29 cellular contexts compared by ENCODE assay signal in genomic region chr11:96447711-96448110, GRCh38.
"Had no signal": no experiment of that assay in that cellular context is flagged by ENCODE, and none has a peak within 500 bp of the region (broad histone marks: within the 10 kb centered on the region; RNA-seq: fewer than 3 reads in every experiment).

No MANE protein-coding gene starts in this region.

- H3K9me3 ChIP-seq: ascending aorta, breast epithelium, esophagus muscularis mucosa, gastrocnemius medialis had no signal

- H3K4me3 ChIP-seq: ascending aorta, breast epithelium, esophagus muscularis mucosa, gastrocnemius medialis had no signal

- H3K27ac ChIP-seq: ascending aorta, breast epithelium, esophagus muscularis mucosa, foreskin keratinocyte, gastrocnemius medialis had no signal

- H3K36me3 ChIP-seq: ascending aorta, breast epithelium, esophagus muscularis mucosa, gastrocnemius medialis had no signal

- H3K36me3 Mint-ChIP-seq: activated CD4-positive, alpha-beta memory T cell treated with anti-CD3 and anti-CD28 coated beads for 36 hours; activated CD8-positive, alpha-beta memory T cell treated with anti-CD3 and anti-CD28 coated beads, Interleukin-2, amount 10 ng/mL, durations not matched to agents 7 days and 5 days; activated naive CD4-positive, alpha-beta T cell treated with anti-CD3 and anti-CD28 coated beads, Interleukin-2, amount 50 U/mL, for 24 hours; activated naive CD8-positive, alpha-beta T cell treated with anti-CD3 and anti-CD28 coated beads for 36 hours; brain had no signal

- ATAC-seq: activated CD4-positive, alpha-beta T cell treated with anti-CD3 and anti-CD28 coated beads for 36 hours; activated CD8-positive, alpha-beta memory T cell treated with anti-CD3 and anti-CD28 coated beads, Interleukin-2, amount 10 ng/mL, durations not matched to agents 7 days and 5 days; activated CD8-positive, alpha-beta T cell treated with anti-CD3 and anti-CD28 coated beads, Interleukin-2, amount 10 ng/mL, durations not matched to agents 7 days and 5 days; activated naive CD8-positive, alpha-beta T cell treated with anti-CD3 and anti-CD28 coated beads, Interleukin-2, amount 50 U/mL, for 24 hours; effector memory CD8-positive, alpha-beta T cell; foreskin keratinocyte; gastrocnemius medialis had no signal

- DNase-seq: activated CD4-positive, alpha-beta memory T cell treated with anti-CD3 and anti-CD28 coated beads for 36 hours; activated CD4-positive, alpha-beta T cell treated with anti-CD3 and anti-CD28 coated beads for 36 hours; activated CD4-positive, alpha-beta T cell treated with anti-CD3 and anti-CD28 coated beads, Interleukin-2, amount 10 ng/mL, durations not matched to agents 24 days and 14 days; activated CD4-positive, CD25-positive, alpha-beta regulatory T cell; activated CD4-positive, CD25-positive, alpha-beta regulatory T cell treated with anti-CD3 and anti-CD28 coated beads, Interleukin-2, amount 50 U/mL, for 72 hours; activated CD8-positive, alpha-beta memory T cell treated with anti-CD3 and anti-CD28 coated beads, Interleukin-2, amount 10 ng/mL, durations not matched to agents 7 days and 5 days; activated CD8-positive, alpha-beta memory T cell treated with anti-CD3 and anti-CD28 coated beads, Interleukin-2, amount 50 U/mL, for 4 hours; activated CD8-positive, alpha-beta T cell treated with anti-CD3 and anti-CD28 coated beads, Interleukin-2, amount 10 ng/mL, durations not matched to agents 7 days and 5 days; activated effector memory CD4-positive, alpha-beta T cell treated with anti-CD3 and anti-CD28 coated beads, Interleukin-2, amount 50 U/mL, for 16 hours; activated naive CD4-positive, alpha-beta T cell treated with anti-CD3 and anti-CD28 coated beads for 36 hours; activated naive CD8-positive, alpha-beta T cell treated with anti-CD3 and anti-CD28 coated beads for 36 hours; activated naive CD8-positive, alpha-beta T cell treated with anti-CD3 and anti-CD28 coated beads, Interleukin-2, amount 50 U/mL, for 24 hours; activated T-cell treated with anti-CD3 and anti-CD28 coated beads, Interleukin-2, amount 50 U/mL, for 1 hour; activated T-cell treated with anti-CD3 and anti-CD28 coated beads, Interleukin-2, amount 50 U/mL, for 48 hours; cortex of kidney; dermis blood vessel endothelial cell; effector CD4-positive, alpha-beta T cell; effector memory CD8-positive, alpha-beta T cell; erythroblast; foreskin keratinocyte; gastrocnemius medialis; T-helper 2 cell had no signal

- H3K9me3 Mint-ChIP-seq: activated CD4-positive, alpha-beta memory T cell treated with anti-CD3 and anti-CD28 coated beads for 36 hours; activated CD4-positive, alpha-beta T cell treated with anti-CD3 and anti-CD28 coated beads, Interleukin-2, amount 10 ng/mL, durations not matched to agents 24 days and 14 days; activated naive CD4-positive, alpha-beta T cell treated with anti-CD3 and anti-CD28 coated beads for 36 hours; activated naive CD4-positive, alpha-beta T cell treated with anti-CD3 and anti-CD28 coated beads, Interleukin-2, amount 50 U/mL, for 24 hours; activated naive CD8-positive, alpha-beta T cell treated with anti-CD3 and anti-CD28 coated beads for 36 hours; activated naive CD8-positive, alpha-beta T cell treated with anti-CD3 and anti-CD28 coated beads, Interleukin-2, amount 50 U/mL, for 24 hours; activated T-helper 1 cell treated with anti-CD3 and anti-CD28 coated beads, Interleukin-12 subunit alpha, Interleukin-12 subunit beta, Interleukin-2, Interleukin-4 antibody, amounts not matched to agents 30 ng/mL and 10 ng/mL and 1 ng/mL, durations not matched to agents 14 hours and 24 hours and 36 hours; activated T-helper 2 cell treated with anti-CD3 and anti-CD28 coated beads, Interferon-gamma antibody, Interleukin-2, Interleukin-4, amounts not matched to agents 10 μg/mL and 5 μg/mL and 100 μg/mL, durations not matched to agents 14 hours and 24 hours and 36 hours; brain; effector memory CD8-positive, alpha-beta T cell had no signal

- H3K4me1 Mint-ChIP-seq: activated CD4-positive, alpha-beta T cell treated with anti-CD3 and anti-CD28 coated beads for 36 hours; activated CD4-positive, alpha-beta T cell treated with anti-CD3 and anti-CD28 coated beads, Interleukin-2, amount 10 ng/mL, durations not matched to agents 24 days and 14 days; activated CD8-positive, alpha-beta memory T cell treated with anti-CD3 and anti-CD28 coated beads, Interleukin-2, amount 10 ng/mL, durations not matched to agents 7 days and 5 days; activated naive CD4-positive, alpha-beta T cell treated with anti-CD3 and anti-CD28 coated beads, Interleukin-2, amount 50 U/mL, for 24 hours; activated naive CD8-positive, alpha-beta T cell treated with anti-CD3 and anti-CD28 coated beads for 36 hours; activated naive CD8-positive, alpha-beta T cell treated with anti-CD3 and anti-CD28 coated beads, Interleukin-2, amount 50 U/mL, for 24 hours had no signal

- H3K27ac Mint-ChIP-seq: activated CD4-positive, alpha-beta memory T cell treated with anti-CD3 and anti-CD28 coated beads for 36 hours; activated CD4-positive, alpha-beta T cell treated with anti-CD3 and anti-CD28 coated beads for 36 hours; activated CD4-positive, alpha-beta T cell treated with anti-CD3 and anti-CD28 coated beads, Interleukin-2, amount 10 ng/mL, durations not matched to agents 24 days and 14 days; activated CD8-positive, alpha-beta memory T cell treated with anti-CD3 and anti-CD28 coated beads, Interleukin-2, amount 10 ng/mL, durations not matched to agents 7 days and 5 days; activated CD8-positive, alpha-beta T cell treated with anti-CD3 and anti-CD28 coated beads, Interleukin-2, amount 10 ng/mL, durations not matched to agents 7 days and 5 days; activated naive CD4-positive, alpha-beta T cell treated with anti-CD3 and anti-CD28 coated beads for 36 hours; activated naive CD4-positive, alpha-beta T cell treated with anti-CD3 and anti-CD28 coated beads, Interleukin-2, amount 50 U/mL, for 24 hours; activated naive CD8-positive, alpha-beta T cell treated with anti-CD3 and anti-CD28 coated beads for 36 hours; activated naive CD8-positive, alpha-beta T cell treated with anti-CD3 and anti-CD28 coated beads, Interleukin-2, amount 50 U/mL, for 24 hours; activated T-helper 1 cell treated with anti-CD3 and anti-CD28 coated beads, Interleukin-12 subunit alpha, Interleukin-12 subunit beta, Interleukin-2, Interleukin-4 antibody, amounts not matched to agents 30 ng/mL and 10 ng/mL and 1 ng/mL, durations not matched to agents 14 hours and 24 hours and 36 hours; activated T-helper 2 cell treated with anti-CD3 and anti-CD28 coated beads, Interferon-gamma antibody, Interleukin-2, Interleukin-4, amounts not matched to agents 10 μg/mL and 5 μg/mL and 100 μg/mL, durations not matched to agents 14 hours and 24 hours and 36 hours; effector memory CD8-positive, alpha-beta T cell had no signal

- H3K4me1 ChIP-seq: ascending aorta, breast epithelium, gastrocnemius medialis had no signal

- H3K4me3 Mint-ChIP-seq: activated CD4-positive, alpha-beta memory T cell treated with anti-CD3 and anti-CD28 coated beads for 36 hours; activated CD4-positive, alpha-beta T cell treated with anti-CD3 and anti-CD28 coated beads for 36 hours; activated CD4-positive, alpha-beta T cell treated with anti-CD3 and anti-CD28 coated beads, Interleukin-2, amount 10 ng/mL, durations not matched to agents 24 days and 14 days; activated CD8-positive, alpha-beta memory T cell treated with anti-CD3 and anti-CD28 coated beads, Interleukin-2, amount 10 ng/mL, durations not matched to agents 7 days and 5 days; activated CD8-positive, alpha-beta T cell treated with anti-CD3 and anti-CD28 coated beads, Interleukin-2, amount 10 ng/mL, durations not matched to agents 7 days and 5 days; activated naive CD4-positive, alpha-beta T cell treated with anti-CD3 and anti-CD28 coated beads for 36 hours; activated naive CD4-positive, alpha-beta T cell treated with anti-CD3 and anti-CD28 coated beads, Interleukin-2, amount 50 U/mL, for 24 hours; activated naive CD8-positive, alpha-beta T cell treated with anti-CD3 and anti-CD28 coated beads for 36 hours; activated naive CD8-positive, alpha-beta T cell treated with anti-CD3 and anti-CD28 coated beads, Interleukin-2, amount 50 U/mL, for 24 hours; activated T-helper 1 cell treated with anti-CD3 and anti-CD28 coated beads, Interleukin-12 subunit alpha, Interleukin-12 subunit beta, Interleukin-2, Interleukin-4 antibody, amounts not matched to agents 30 ng/mL and 10 ng/mL and 1 ng/mL, durations not matched to agents 14 hours and 24 hours and 36 hours; brain; effector memory CD8-positive, alpha-beta T cell had no signal

- H3K27me3 ChIP-seq: ascending aorta, breast epithelium, gastrocnemius medialis had no signal
